1 cellular context compared by ENCODE assay signal in the genomic region with DNA sequence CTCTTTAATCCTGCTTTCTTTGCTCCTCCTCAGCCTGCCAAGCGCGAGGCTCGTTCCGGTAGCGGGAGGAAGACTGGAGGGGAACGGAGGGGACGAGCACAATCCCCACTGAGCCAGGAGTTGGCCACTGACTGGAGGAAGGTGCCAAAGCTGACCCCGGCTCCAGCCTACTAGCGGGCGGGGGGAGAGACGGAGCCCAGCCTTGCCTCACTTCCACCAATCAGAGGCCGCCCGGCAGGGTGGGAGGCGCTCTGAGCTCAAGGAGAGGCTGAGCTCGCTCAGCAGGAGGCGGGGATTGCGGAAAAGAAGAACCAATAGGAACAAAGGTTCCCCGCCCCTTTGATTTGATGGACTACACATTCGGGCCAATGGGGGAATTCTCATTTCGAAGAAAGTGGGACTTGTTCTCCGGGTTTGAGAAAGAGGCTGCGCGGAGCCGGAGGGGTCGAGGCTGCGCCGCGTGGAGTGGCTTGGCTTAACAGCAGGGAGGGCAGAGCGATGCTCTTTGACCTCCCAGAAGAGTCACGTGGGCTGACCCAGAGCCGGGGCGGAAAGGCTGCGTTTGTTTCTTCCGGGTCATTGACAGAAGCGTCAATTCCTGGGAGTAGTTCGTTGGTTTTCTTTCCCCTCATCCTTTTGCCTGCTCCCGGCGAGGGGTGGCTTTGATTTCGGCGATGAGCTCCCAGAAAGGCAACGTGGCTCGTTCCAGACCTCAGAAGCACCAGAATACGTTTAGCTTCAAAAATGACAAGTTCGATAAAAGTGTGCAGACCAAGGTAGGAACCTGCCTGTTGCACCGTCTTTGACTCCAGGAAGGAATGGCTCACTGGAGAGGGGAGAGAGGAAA.
A peak's percentile ranks its signal among the peaks of the same experiment; 100 is the strongest.
TF ChIP-seq lines count a peak whose summit lies in the region.

Gene ABHD17B, minus strand, starts transcription at position 133 of the 847 bp plus-strand sequence. CDS start 36,113 bp downstream, outside the sequence.
A gene with protein sequence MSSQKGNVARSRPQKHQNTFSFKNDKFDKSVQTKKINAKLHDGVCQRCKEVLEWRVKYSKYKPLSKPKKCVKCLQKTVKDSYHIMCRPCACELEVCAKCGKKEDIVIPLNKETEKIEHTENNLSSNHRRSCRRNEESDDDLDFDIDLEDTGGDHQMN (plus strand): TSS at position 579 of the 847 bp plus-strand sequence. CDS start 96 bp downstream, at position 675.

TF ChIP-seq in HepG2, 621 proteins besides CTCF, POLR2A, EP300 and RAD21 (continued from another document and continues in another):
- TF ChIP-seq ZNF687 (CRISPR knock-in tag; IDR thresholded peaks at IDR 0.05) (peak; percentile 99), NFYC (CRISPR knock-in tag; IDR thresholded peaks at IDR 0.05) (peak; percentile 97), CBX5 (CRISPR knock-in tag; IDR thresholded peaks at IDR 0.05; ENCODE audit: borderline replicate concordance) (peak; percentile 55; the same call in 1 of the 2 replicates), MAZ (IDR thresholded peaks at IDR 0.05; ENCODE audit: borderline replicate concordance, low read depth, low read length) (peak; percentile 78; the same call in 1 of the 2 replicates), MAZ (CRISPR knock-in tag; IDR thresholded peaks at IDR 0.05; ENCODE audit: low read depth) (peak; percentile 85), JARID2 (CRISPR knock-in tag; IDR thresholded peaks at IDR 0.05; ENCODE audit: insufficient replicate concordance) (peak; percentile 50), ZBTB3 (CRISPR knock-in tag; IDR thresholded peaks at IDR 0.05; ENCODE audit: borderline replicate concordance, low read depth) (peak; percentile 55), ZNF18 (CRISPR knock-in tag; IDR thresholded peaks at IDR 0.05; ENCODE audit: insufficient replicate concordance) (peak; percentile 71), ZNF121 (CRISPR knock-in tag; IDR thresholded peaks at IDR 0.05) (0 out of 2 replicates have a peak, but pooled peaks have one; percentile 7), ELF4 (CRISPR knock-in tag; IDR thresholded peaks at IDR 0.05; ENCODE audit: borderline replicate concordance) (peak; percentile 61; the same call in 1 of the 2 replicates), IRF9 (CRISPR knock-in tag; IDR thresholded peaks at IDR 0.05; ENCODE audit: borderline replicate concordance) (0 out of 2 replicates have a peak, but pooled peaks have one; percentile 44), PTBP1 (IDR thresholded peaks at IDR 0.05; ENCODE audit: low read depth, low read length, poor library complexity, severe bottlenecking) (no peak), RNF2 (conservative IDR thresholded peaks at IDR 0.05; ENCODE audit: low read depth) (peak; percentile 97), KDM5B (CRISPR knock-in tag; IDR thresholded peaks at IDR 0.05; ENCODE audit: borderline replicate concordance) (peak; percentile 67; the same call in 1 of the 2 replicates), PBX3 (CRISPR knock-in tag; IDR thresholded peaks at IDR 0.05; ENCODE audit: borderline replicate concordance) (peak; percentile 73; the same call in 1 of the 2 replicates), IRX3 (CRISPR knock-in tag; IDR thresholded peaks at IDR 0.05; ENCODE audit: borderline replicate concordance, low read depth) (no peak; the same call in 1 of the 2 replicates), MBD4 (IDR thresholded peaks at IDR 0.05; ENCODE audit: borderline replicate concordance, low read length) (no peak), ZNF234 (CRISPR knock-in tag; conservative IDR thresholded peaks at IDR 0.05) (no peak), ZNF510 (CRISPR knock-in tag; IDR thresholded peaks at IDR 0.05; ENCODE audit: low read depth) (no peak), CEBPG (CRISPR knock-in tag; IDR thresholded peaks at IDR 0.05) (no peak; the same call in 1 of the 2 replicates), PITX1 (CRISPR knock-in tag; IDR thresholded peaks at IDR 0.05) (0 out of 2 replicates have a peak, but pooled peaks have one; percentile 2), ZNF143 (CRISPR knock-in tag; IDR thresholded peaks at IDR 0.05) (0 out of 2 replicates have a peak, but pooled peaks have one; percentile 33), ZNF788 (CRISPR knock-in tag; IDR thresholded peaks at IDR 0.05; ENCODE audit: borderline replicate concordance) (peak; percentile 59; the same call in 1 of the 2 replicates), ZNF343 (CRISPR knock-in tag; IDR thresholded peaks at IDR 0.05) (peak; percentile 52), KMT2B (CRISPR knock-in tag; IDR thresholded peaks at IDR 0.05) (peak; percentile 94), ZSCAN12 (CRISPR knock-in tag; IDR thresholded peaks at IDR 0.05) (no peak), PAX8 (CRISPR knock-in tag; IDR thresholded peaks at IDR 0.05; ENCODE audit: borderline replicate concordance) (no peak), ATF5 (CRISPR knock-in tag; IDR thresholded peaks at IDR 0.05; ENCODE audit: low read depth) (peak; percentile 54; the same call in 1 of the 2 replicates)
- TF ChIP-seq, protein P1, sequence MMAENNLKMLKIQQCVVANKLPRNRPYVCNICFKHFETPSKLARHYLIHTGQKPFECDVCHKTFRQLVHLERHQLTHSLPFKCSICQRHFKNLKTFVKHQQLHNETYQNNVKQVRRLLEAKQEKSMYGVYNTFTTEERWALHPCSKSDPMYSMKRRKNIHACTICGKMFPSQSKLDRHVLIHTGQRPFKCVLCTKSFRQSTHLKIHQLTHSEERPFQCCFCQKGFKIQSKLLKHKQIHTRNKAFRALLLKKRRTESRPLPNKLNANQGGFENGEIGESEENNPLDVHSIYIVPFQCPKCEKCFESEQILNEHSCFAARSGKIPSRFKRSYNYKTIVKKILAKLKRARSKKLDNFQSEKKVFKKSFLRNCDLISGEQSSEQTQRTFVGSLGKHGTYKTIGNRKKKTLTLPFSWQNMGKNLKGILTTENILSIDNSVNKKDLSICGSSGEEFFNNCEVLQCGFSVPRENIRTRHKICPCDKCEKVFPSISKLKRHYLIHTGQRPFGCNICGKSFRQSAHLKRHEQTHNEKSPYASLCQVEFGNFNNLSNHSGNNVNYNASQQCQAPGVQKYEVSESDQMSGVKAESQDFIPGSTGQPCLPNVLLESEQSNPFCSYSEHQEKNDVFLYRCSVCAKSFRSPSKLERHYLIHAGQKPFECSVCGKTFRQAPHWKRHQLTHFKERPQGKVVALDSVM (CRISPR knock-in tag; IDR thresholded peaks at IDR 0.05), result peak; percentile 51; the same call in 1 of the 2 replicates
- TF ChIP-seq, protein P2, sequence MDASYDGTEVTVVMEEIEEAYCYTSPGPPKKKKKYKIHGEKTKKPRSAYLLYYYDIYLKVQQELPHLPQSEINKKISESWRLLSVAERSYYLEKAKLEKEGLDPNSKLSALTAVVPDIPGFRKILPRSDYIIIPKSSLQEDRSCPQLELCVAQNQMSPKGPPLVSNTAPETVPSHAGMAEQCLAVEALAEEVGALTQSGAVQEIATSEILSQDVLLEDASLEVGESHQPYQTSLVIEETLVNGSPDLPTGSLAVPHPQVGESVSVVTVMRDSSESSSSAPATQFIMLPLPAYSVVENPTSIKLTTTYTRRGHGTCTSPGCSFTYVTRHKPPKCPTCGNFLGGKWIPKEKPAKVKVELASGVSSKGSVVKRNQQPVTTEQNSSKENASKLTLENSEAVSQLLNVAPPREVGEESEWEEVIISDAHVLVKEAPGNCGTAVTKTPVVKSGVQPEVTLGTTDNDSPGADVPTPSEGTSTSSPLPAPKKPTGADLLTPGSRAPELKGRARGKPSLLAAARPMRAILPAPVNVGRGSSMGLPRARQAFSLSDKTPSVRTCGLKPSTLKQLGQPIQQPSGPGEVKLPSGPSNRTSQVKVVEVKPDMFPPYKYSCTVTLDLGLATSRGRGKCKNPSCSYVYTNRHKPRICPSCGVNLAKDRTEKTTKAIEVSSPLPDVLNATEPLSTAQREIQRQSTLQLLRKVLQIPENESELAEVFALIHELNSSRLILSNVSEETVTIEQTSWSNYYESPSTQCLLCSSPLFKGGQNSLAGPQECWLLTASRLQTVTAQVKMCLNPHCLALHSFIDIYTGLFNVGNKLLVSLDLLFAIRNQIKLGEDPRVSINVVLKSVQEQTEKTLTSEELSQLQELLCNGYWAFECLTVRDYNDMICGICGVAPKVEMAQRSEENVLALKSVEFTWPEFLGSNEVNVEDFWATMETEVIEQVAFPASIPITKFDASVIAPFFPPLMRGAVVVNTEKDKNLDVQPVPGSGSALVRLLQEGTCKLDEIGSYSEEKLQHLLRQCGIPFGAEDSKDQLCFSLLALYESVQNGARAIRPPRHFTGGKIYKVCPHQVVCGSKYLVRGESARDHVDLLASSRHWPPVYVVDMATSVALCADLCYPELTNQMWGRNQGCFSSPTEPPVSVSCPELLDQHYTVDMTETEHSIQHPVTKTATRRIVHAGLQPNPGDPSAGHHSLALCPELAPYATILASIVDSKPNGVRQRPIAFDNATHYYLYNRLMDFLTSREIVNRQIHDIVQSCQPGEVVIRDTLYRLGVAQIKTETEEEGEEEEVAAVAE (CRISPR knock-in tag; IDR thresholded peaks at IDR 0.05; ENCODE audit: borderline replicate concordance), result 0 out of 2 replicates have a peak, but pooled peaks have one; percentile 70
- TF ChIP-seq, protein P3, sequence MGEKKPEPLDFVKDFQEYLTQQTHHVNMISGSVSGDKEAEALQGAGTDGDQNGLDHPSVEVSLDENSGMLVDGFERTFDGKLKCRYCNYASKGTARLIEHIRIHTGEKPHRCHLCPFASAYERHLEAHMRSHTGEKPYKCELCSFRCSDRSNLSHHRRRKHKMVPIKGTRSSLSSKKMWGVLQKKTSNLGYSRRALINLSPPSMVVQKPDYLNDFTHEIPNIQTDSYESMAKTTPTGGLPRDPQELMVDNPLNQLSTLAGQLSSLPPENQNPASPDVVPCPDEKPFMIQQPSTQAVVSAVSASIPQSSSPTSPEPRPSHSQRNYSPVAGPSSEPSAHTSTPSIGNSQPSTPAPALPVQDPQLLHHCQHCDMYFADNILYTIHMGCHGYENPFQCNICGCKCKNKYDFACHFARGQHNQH (CRISPR knock-in tag; IDR thresholded peaks at IDR 0.05), result peak; percentile 67; the same call in 1 of the 2 replicates
